ENCODE assay signal across 1 cellular context in the genomic region with DNA sequence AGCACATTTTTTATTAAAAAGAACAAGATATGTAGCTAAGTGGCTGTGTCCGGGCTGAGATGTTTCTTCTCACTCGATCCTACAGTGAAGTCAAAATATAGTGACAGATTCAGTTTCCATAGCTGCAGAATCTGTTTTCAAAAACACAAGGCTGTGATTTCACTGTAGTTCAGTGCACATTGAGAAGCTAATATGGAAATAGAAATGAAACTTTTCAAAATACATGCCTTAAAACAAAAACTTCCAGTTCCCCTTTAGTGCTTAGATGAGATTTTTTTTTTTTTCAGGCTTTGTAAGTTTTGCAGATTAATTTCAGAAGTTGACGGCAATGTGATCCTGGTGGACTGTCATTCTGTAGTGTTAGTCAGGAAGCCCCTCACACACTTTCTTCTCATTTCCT.
TF ChIP-seq lines count a peak whose summit lies in the region.

No MANE protein-coding gene starts in this region.

TF ChIP-seq in WTC11, 78 proteins besides CTCF, POLR2A, EP300 and RAD21 (continued from another document):
- TF ChIP-seq, protein P1, sequence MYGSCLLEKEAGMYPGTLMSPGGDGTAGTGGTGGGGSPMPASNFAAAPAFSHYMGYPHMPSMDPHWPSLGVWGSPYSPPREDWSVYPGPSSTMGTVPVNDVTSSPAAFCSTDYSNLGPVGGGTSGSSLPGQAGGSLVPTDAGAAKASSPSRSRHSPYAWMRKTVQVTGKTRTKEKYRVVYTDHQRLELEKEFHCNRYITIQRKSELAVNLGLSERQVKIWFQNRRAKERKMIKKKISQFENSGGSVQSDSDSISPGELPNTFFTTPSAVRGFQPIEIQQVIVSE (CRISPR knock-in tag; IDR thresholded peaks at IDR 0.05; ENCODE audit: borderline replicate concordance), result no peak
- no peak for TF ChIP-seq HMGA2 (CRISPR knock-in tag; IDR thresholded peaks at IDR 0.05)
- TF ChIP-seq, protein P2, sequence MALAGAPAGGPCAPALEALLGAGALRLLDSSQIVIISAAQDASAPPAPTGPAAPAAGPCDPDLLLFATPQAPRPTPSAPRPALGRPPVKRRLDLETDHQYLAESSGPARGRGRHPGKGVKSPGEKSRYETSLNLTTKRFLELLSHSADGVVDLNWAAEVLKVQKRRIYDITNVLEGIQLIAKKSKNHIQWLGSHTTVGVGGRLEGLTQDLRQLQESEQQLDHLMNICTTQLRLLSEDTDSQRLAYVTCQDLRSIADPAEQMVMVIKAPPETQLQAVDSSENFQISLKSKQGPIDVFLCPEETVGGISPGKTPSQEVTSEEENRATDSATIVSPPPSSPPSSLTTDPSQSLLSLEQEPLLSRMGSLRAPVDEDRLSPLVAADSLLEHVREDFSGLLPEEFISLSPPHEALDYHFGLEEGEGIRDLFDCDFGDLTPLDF (CRISPR knock-in tag; IDR thresholded peaks at IDR 0.05), result no peak
- no peak for TF ChIP-seq IRF2 (CRISPR knock-in tag; IDR thresholded peaks at IDR 0.05; ENCODE audit: borderline replicate concordance, low read depth)
- TF ChIP-seq RORB (CRISPR knock-in tag; IDR thresholded peaks at IDR 0.05), result no peak
- TF ChIP-seq ETV6 (CRISPR knock-in tag; IDR thresholded peaks at IDR 0.05), result no peak
- TF ChIP-seq TEAD4 (CRISPR knock-in tag; IDR thresholded peaks at IDR 0.05), result no peak
- no peak for TF ChIP-seq ZBTB21 (CRISPR knock-in tag; IDR thresholded peaks at IDR 0.05; ENCODE audit: borderline replicate concordance)
- TF ChIP-seq, protein P3, sequence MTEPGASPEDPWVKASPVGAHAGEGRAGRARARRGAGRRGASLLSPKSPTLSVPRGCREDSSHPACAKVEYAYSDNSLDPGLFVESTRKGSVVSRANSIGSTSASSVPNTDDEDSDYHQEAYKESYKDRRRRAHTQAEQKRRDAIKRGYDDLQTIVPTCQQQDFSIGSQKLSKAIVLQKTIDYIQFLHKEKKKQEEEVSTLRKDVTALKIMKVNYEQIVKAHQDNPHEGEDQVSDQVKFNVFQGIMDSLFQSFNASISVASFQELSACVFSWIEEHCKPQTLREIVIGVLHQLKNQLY (CRISPR knock-in tag; IDR thresholded peaks at IDR 0.05), result no peak
- no peak for TF ChIP-seq CBFB (CRISPR knock-in tag; IDR thresholded peaks at IDR 0.05; ENCODE audit: low read depth)
TF ChIP-seq in WTC11: peak in this region for 0.
